In the genomic region with DNA sequence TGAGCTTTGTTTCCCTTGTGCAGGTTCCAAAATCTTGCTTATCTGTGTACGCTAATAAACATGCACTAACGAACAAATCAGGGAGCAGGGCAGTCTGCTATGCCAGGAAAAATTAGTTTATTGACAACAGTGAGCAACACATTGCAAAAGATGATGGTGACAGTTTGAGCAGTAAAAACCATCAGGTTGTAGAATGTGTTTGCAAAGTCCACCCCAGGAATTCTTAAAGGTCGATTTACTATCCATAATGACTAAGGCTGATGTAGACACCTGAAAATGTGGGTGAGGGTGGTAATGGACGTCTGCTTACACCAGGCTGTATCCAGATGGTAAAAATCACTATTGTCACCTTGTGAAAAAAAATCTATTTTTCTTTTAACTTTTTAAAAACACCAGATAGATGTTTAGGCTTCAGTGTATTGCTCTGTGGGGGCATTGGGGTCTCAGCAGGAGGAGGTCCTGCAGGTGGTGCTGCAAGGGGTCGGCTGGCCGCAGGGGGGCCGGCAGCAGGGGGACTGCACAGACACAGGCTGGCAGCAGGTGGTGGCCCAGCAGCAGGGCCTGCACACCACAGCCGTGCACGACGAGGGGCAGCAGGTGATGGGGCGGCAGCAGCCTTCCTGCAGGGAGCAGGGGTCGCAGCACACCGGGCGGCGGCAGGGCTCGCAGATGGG, we compare ENCODE assay signal across 20 cellular contexts. TPM values are rescaled to one million over a fixed set of nuclear protein-coding genes. Genes with fewer than 3 reads are reported as not detected.
"Had no signal": no experiment of that assay in that cellular context is flagged by ENCODE, and none has a peak within 500 bp of the region (broad histone marks: within the 10 kb centered on the region; RNA-seq: fewer than 3 reads in every experiment).

No MANE protein-coding gene starts in this region.

RNA-seq across cellular contexts. Expression of a gene that starts 0.5 kb away (rescaled TPM):
- total RNA-seq: dermis blood vessel endothelial cell; dorsolateral prefrontal cortex; endothelial cell of umbilical vein; epithelial cell of proximal tubule; esophagus squamous epithelium; gastrocnemius medialis; glomerular endothelial cell; heart right ventricle; kidney; left cardiac atrium; left lung; left ventricle myocardium superior; lower lobe of right lung; lung microvascular endothelial cell; mesenteric fat pad; mesothelial cell of epicardium; mucosa of descending colon; myocyte; naive thymus-derived CD8-positive, alpha-beta T cell had no signal
- polyA plus RNA-seq: endothelial cell of umbilical vein; esophagus; heart right ventricle; naive thymus-derived CD8-positive, alpha-beta T cell had no signal

RNA-seq across cellular contexts. Expression of a gene that starts 5.2 kb away (rescaled TPM):
- total RNA-seq: dermis blood vessel endothelial cell; dorsolateral prefrontal cortex; endothelial cell of umbilical vein; esophagus squamous epithelium; gastrocnemius medialis; heart right ventricle; left cardiac atrium; left ventricle myocardium superior; lower lobe of right lung; lung microvascular endothelial cell; mesenteric fat pad; mucosa of descending colon; naive thymus-derived CD8-positive, alpha-beta T cell had no signal
- polyA plus RNA-seq: endothelial cell of umbilical vein; heart right ventricle; naive thymus-derived CD8-positive, alpha-beta T cell had no signal

RNA-seq across cellular contexts. Expression of a gene that starts 10.1 kb away (rescaled TPM):
- total RNA-seq: dermis blood vessel endothelial cell; dorsolateral prefrontal cortex; endothelial cell of umbilical vein; epithelial cell of proximal tubule; esophagus squamous epithelium; gastrocnemius medialis; glomerular endothelial cell; heart right ventricle; kidney; left cardiac atrium; left lung; left ventricle myocardium superior; lower lobe of right lung; lung microvascular endothelial cell; mesenteric fat pad; mesothelial cell of epicardium; mucosa of descending colon; myocyte; naive thymus-derived CD8-positive, alpha-beta T cell had no signal
- polyA plus RNA-seq: endothelial cell of umbilical vein; esophagus; heart right ventricle; naive thymus-derived CD8-positive, alpha-beta T cell had no signal

RNA-seq across cellular contexts. Expression of a gene that starts 18.0 kb away (rescaled TPM):
- total RNA-seq: dermis blood vessel endothelial cell; dorsolateral prefrontal cortex; endothelial cell of umbilical vein; epithelial cell of proximal tubule; esophagus squamous epithelium; gastrocnemius medialis; glomerular endothelial cell; heart right ventricle; kidney; left cardiac atrium; left lung; left ventricle myocardium superior; lower lobe of right lung; lung microvascular endothelial cell; mesenteric fat pad; mesothelial cell of epicardium; mucosa of descending colon; myocyte; naive thymus-derived CD8-positive, alpha-beta T cell had no signal
- polyA plus RNA-seq: endothelial cell of umbilical vein; esophagus; heart right ventricle; naive thymus-derived CD8-positive, alpha-beta T cell had no signal

RNA-seq across cellular contexts. Expression of a gene that starts 18.8 kb away (rescaled TPM):
- total RNA-seq: dermis blood vessel endothelial cell; dorsolateral prefrontal cortex; endothelial cell of umbilical vein; epithelial cell of proximal tubule; esophagus squamous epithelium; gastrocnemius medialis; glomerular endothelial cell; heart right ventricle; kidney; left cardiac atrium; left lung; left ventricle myocardium superior; lower lobe of right lung; lung microvascular endothelial cell; mesenteric fat pad; mesothelial cell of epicardium; mucosa of descending colon; myocyte; naive thymus-derived CD8-positive, alpha-beta T cell had no signal
- polyA plus RNA-seq: endothelial cell of umbilical vein; esophagus; heart right ventricle; naive thymus-derived CD8-positive, alpha-beta T cell had no signal
